ENCODE assay signal across 15 cellular contexts in genomic region chr15:31598620-31599019, GRCh38.
A peak's percentile ranks its signal among the peaks of the same experiment; 100 is the strongest.
DNase-seq lines count a peak whose midpoint lies in the region; ATAC-seq, FAIRE-seq and TF ChIP-seq lines count a peak whose summit lies in the region.
"Had no signal": no experiment of that assay in that cellular context is flagged by ENCODE, and none has a peak within 500 bp of the region (broad histone marks: within the 10 kb centered on the region; RNA-seq: fewer than 3 reads in every experiment).

No MANE protein-coding gene starts in this region.

- H3K36me3 ChIP-seq in hepatocyte (replicated peaks; ENCODE audit: insufficient read depth, low read depth) = no peaks in the 10 kb centered on the region
- no peaks in the 10 kb centered on the region for H3K36me3 ChIP-seq in small intestine (ENCODE audit: control insufficient read depth in 2 of 2, insufficient read depth in 2 of 2, low read length in 2 of 2)
- H3K36me3 ChIP-seq: suprapubic skin had no signal

- DNase-seq in DMS53 (lab: John Stamatoyannopoulos, UW) = peak; percentile 59
- DNase-seq in DMS53 treated with DMSO at 0.1 percent for 48 hours (lab: John Stamatoyannopoulos, UW; ENCODE audit: unreplicated experiment) = no peak
- DNase-seq in NCI-H774 (lab: John Stamatoyannopoulos, UW) = peak; percentile 20
- peak; percentile 73 for DNase-seq in hepatocyte (ENCODE audit: low spot score)
- peak; percentile 19 for DNase-seq in small intestine
- DNase-seq in dorsolateral prefrontal cortex = no peak
- DNase-seq: activated naive CD8-positive, alpha-beta T cell treated with anti-CD3 and anti-CD28 coated beads for 36 hours; CD4-positive, alpha-beta memory T cell; Karpas-422; NCI-H2171 had no signal

- intact Hi-C loops in dorsolateral prefrontal cortex (cut with DNase I) = no loop called here

- peaks cover 4% of the 10 kb centered on the region for H3K4me1 ChIP-seq in hepatocyte (ENCODE audit: insufficient read depth)
- H3K4me1 ChIP-seq in small intestine (ENCODE audit: control insufficient read depth in 2 of 2, insufficient read depth in 1 of 2, low read depth in 1 of 2, low read length in 1 of 2) = no peaks in the 10 kb centered on the region
- H3K4me1 ChIP-seq: suprapubic skin had no signal

- H3K4me3 ChIP-seq in hepatocyte = no peak overlapping the region
- H3K4me3 ChIP-seq in small intestine (ENCODE audit: low read depth in 1 of 2, low read length in 2 of 2) = no peak overlapping the region
- no peak overlapping the region for H3K4me3 ChIP-seq in dorsolateral prefrontal cortex
- H3K4me3 ChIP-seq: suprapubic skin had no signal

- H3K9me3 ChIP-seq in hepatocyte (ENCODE audit: low read depth) (no peaks in the 10 kb centered on the region), small intestine (ENCODE audit: control insufficient read depth, low read depth) (no peaks in the 10 kb centered on the region)
- H3K9me3 ChIP-seq: suprapubic skin had no signal

- WGBS in hepatocyte (ENCODE audit: low lambda C conversion rate, missing lambda C conversion rate) = 3% methylated on average over 7 of the region's 7 CpGs
- WGBS in small intestine, 3 donors = 15 to 17% (median 15%) methylated on average over 6 to 7 of the region's 7 CpGs

- no peak for TF ChIP-seq CTCF in hepatocyte (IDR thresholded peaks at IDR 0.05; ENCODE audit: poor library complexity)
- TF ChIP-seq CTCF in dorsolateral prefrontal cortex (IDR thresholded peaks at IDR 0.05 in 54 of 56, conservative IDR thresholded peaks at IDR 0.05 in 2 of 56; ENCODE audit: low read depth in 1 of 56, partially characterized antibody in 56 of 56) = no peak

- no peaks in the 10 kb centered on the region for H3K79me2 ChIP-seq in hepatocyte

- no peaks in the 10 kb centered on the region for H3K9me2 ChIP-seq in hepatocyte (replicated peaks; ENCODE audit: insufficient read depth)

- H4K20me1 ChIP-seq in hepatocyte (ENCODE audit: insufficient read depth, poor library complexity, severe bottlenecking) = no peaks in the 10 kb centered on the region

- H3K27me3 ChIP-seq in hepatocyte (no peaks in the 10 kb centered on the region), small intestine (ENCODE audit: control insufficient read depth in 2 of 2, insufficient read depth in 2 of 2, low read length in 2 of 2) (no peaks in the 10 kb centered on the region), dorsolateral prefrontal cortex (no peaks in the 10 kb centered on the region)
- H3K27me3 ChIP-seq: suprapubic skin had no signal

- H3K27ac ChIP-seq in hepatocyte = no peak overlapping the region
- H3K27ac ChIP-seq in small intestine (ENCODE audit: low read depth in 1 of 2, low read length in 1 of 2) = no peak overlapping the region
- H3K27ac ChIP-seq in dorsolateral prefrontal cortex = no peak overlapping the region
- H3K27ac ChIP-seq: 22Rv1, suprapubic skin had no signal

- no peak for FAIRE-seq in small intestine (lab: Jason Lieb, UNC)
- FAIRE-seq: colon had no signal

- peak overlapping the region; percentile 62 for H3K4me2 ChIP-seq in hepatocyte

- peak overlapping the region; percentile 40 for H2AFZ ChIP-seq in hepatocyte

- no peak for ATAC-seq in HG02763 (IDR thresholded peaks at IDR 0.05; ENCODE audit: unreplicated experiment)
- no peak for ATAC-seq in GM21717 (IDR thresholded peaks at IDR 0.05; ENCODE audit: unreplicated experiment)

Comparison
In these comparisons a context has a peak if more than half of its experiments do, and no peak if none do; other contexts are left out.
1. DNase-seq: peak in DMS53 (single experiment), NCI-H774 (single experiment), hepatocyte (single experiment) and small intestine (single experiment); none in DMS53 treated with DMSO at 0.1 percent for 48 hours (single experiment) and dorsolateral prefrontal cortex (0 of 10).